8 cellular contexts compared by ENCODE assay signal in the genomic region with DNA sequence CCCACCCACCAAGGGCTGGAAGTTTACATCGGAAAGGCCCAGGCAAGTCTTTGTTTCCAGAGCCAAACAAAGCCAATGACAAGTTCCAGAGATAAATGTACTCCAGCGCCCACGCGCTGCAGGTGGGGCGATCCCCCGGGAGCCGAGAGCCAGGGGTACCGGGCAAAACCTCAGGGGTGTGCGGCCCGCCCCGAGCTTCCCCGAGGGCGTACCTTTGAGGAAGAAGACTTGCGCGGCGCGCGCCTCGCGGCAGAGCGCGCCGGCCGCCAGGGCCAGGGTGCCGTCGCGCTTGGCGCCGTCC. TPM values are rescaled to one million over a fixed set of nuclear protein-coding genes. Genes with fewer than 3 reads are reported as not detected.
DNase-seq lines count a peak whose midpoint lies in the region; ATAC-seq, FAIRE-seq and TF ChIP-seq lines count a peak whose summit lies in the region.

No MANE protein-coding gene starts in this region.

- H3K9me3 ChIP-seq in endocrine pancreas (ENCODE audit: control insufficient read depth, low read length), result no peaks in the 10 kb centered on the region
- no peaks in the 10 kb centered on the region for H3K9me3 ChIP-seq in pancreas

- CTCF ChIA-PET in RWPE1 (lab: Yijun Ruan, JAX), result interaction anchor here (0.6 to 4.2 kb wide), 23 partner anchors 13 to 168 kb away, joined by 3 to 54 read pairs (median 4); no protein-coding TSS in a partner anchor

- H3K27me3 ChIP-seq in endocrine pancreas (ENCODE audit: control insufficient read depth, insufficient read depth, low read length) (no peaks in the 10 kb centered on the region), pancreas (no peaks in the 10 kb centered on the region)

- 0% methylated on average over 29 of the region's 29 CpGs for WGBS in pancreas, 2 donors

- H3K36me3 ChIP-seq in endocrine pancreas (ENCODE audit: control insufficient read depth, insufficient read depth, low read length) (peaks cover 28% of the 10 kb centered on the region), pancreas (peaks cover 0 to 30% (median 11%) of the 10 kb centered on the region in 3 donors)

- intact Hi-C loops in pancreas (cut with DNase I), result loop anchor here in 2 of 3 donors (5.0 to 10.0 kb wide), 3 partner anchors 53 to 134 kb away; no protein-coding TSS in a partner anchor

- H3K4me1 ChIP-seq in endocrine pancreas (ENCODE audit: control insufficient read depth, insufficient read depth, low read length) (no peaks in the 10 kb centered on the region), pancreas (peaks cover 0 to 39% (median 21%) of the 10 kb centered on the region in 3 donors)

- H3K27ac ChIP-seq in RWPE1, result peak overlapping the region; percentile 100
- peak overlapping the region; percentile 98 to 100 (median 100) for H3K27ac ChIP-seq in pancreas

- POLR2A ChIA-PET in RWPE1 (lab: Yijun Ruan, JAX; ENCODE audit: low non-redundant PET), result interaction anchor here (0.8 to 3.1 kb wide), 4 partner anchors 27 to 134 kb away, joined by 3 to 10 read pairs (median 7); no protein-coding TSS in a partner anchor

- in situ Hi-C loops in GM13977 (cut with MboI; ENCODE audit: low pct_unique_long_range_greater_than_20kb, low sequenced_read_pairs, unreplicated experiment), result no loop called here

- peak overlapping the region; percentile 95 for H3K9ac ChIP-seq in endocrine pancreas (ENCODE audit: control insufficient read depth, insufficient read depth, low read length)

- no peak for ATAC-seq in pancreas

- TF ChIP-seq CTCF in RWPE1 (conservative IDR thresholded peaks at IDR 0.05; ENCODE audit: low read depth) (no peak), pancreas (IDR thresholded peaks at IDR 0.05) (no peak), GM13977 (IDR thresholded peaks at IDR 0.05; ENCODE audit: extremely low read depth, insufficient read depth, missing control alignments) (no peak)

- no peak for DNase-seq in GM18507 (ENCODE audit: extremely low spot score, insufficient read length, low read depth)
- DNase-seq in RWPE1 (ENCODE audit: low spot score), result no peak
- no peak for DNase-seq in pancreas
- no peak for DNase-seq in AG08395 (ENCODE audit: low spot score)
- DNase-seq in GM13977 (ENCODE audit: low spot score), result no peak
- DNase-seq in NCI-H1105 (lab: John Stamatoyannopoulos, UW), result no peak
- no peak for DNase-seq in NOMO-1 treated with dmso at 0.1 percent for 144 hours (lab: John Stamatoyannopoulos, UW; ENCODE audit: unreplicated experiment)

- H3K4me3 ChIP-seq in endocrine pancreas (ENCODE audit: control insufficient read depth, insufficient read depth, low read length), result peak overlapping the region; percentile 94
- peak overlapping the region; percentile 64 to 100 (median 77) for H3K4me3 ChIP-seq in pancreas

- FAIRE-seq in GM18507 (lab: Jason Lieb, UNC) (peak; percentile 9), pancreas (lab: Jason Lieb, UNC) (no peak)

RNA-seq across cellular contexts. Expression of a gene that starts 0.7 kb away (rescaled TPM):
- 100 to 1,000 TPM in 1 of 6 donors, 10 to 100 TPM in 5; 18.6 to 198 (median 55.5) TPM for total RNA-seq in pancreas
- polyA plus RNA-seq in pancreas, result 10 to 100 TPM; 46.3 to 75.1 TPM
